In genomic region chr4:83629945-83630684, GRCh38 we compare ENCODE assay signal across 8 cellular contexts.
DNase-seq lines count a peak whose midpoint lies in the region; ATAC-seq and TF ChIP-seq lines count a peak whose summit lies in the region.

No MANE protein-coding gene starts in this region.

- intact Hi-C loops in right lobe of liver (cut with DNase I), result loop anchor here in 1 of 2 donors (10.0 kb wide), 1 partner anchor 125 kb away; no protein-coding TSS in a partner anchor

- TF ChIP-seq CTCF in AG10803 (conservative IDR thresholded peaks at IDR 0.05; ENCODE audit: low read length), result no peak
- TF ChIP-seq CTCF in cardiac fibroblast (IDR thresholded peaks at IDR 0.05; ENCODE audit: low read depth, low read length), result no peak
- TF ChIP-seq CTCF in right lobe of liver (IDR thresholded peaks at IDR 0.05), result no peak

- H3K27me3 ChIP-seq in right lobe of liver, result no peaks in the 10 kb centered on the region

- H3K36me3 ChIP-seq in right lobe of liver, result no peaks in the 10 kb centered on the region

- no peaks in the 10 kb centered on the region for H3K9me3 ChIP-seq in right lobe of liver

- no peak overlapping the region for H3K27ac ChIP-seq in right lobe of liver

- no peak overlapping the region for H3K4me3 ChIP-seq in AG10803 (ENCODE audit: low read length)
- no peak overlapping the region for H3K4me3 ChIP-seq in cardiac fibroblast (replicated peaks in 1 of 2; ENCODE audit: low read depth in 2 of 2, low read length in 2 of 2)
- no peak overlapping the region for H3K4me3 ChIP-seq in right lobe of liver

- peak; percentile 73 for DNase-seq in AG10803 (ENCODE audit: low read depth)
- DNase-seq in M059J (ENCODE audit: low read depth), result peak; percentile 36
- DNase-seq in cardiac fibroblast (ENCODE audit: low read depth in 2 of 2), result peak; percentile 58 to 82
- peak in 1 of 3 donors; percentile 30 for DNase-seq in right lobe of liver
- DNase-seq in NCI-H345 (lab: John Stamatoyannopoulos, UW), result no peak
- DNase-seq in COLO829 (ENCODE audit: low spot score), result no peak

- WGBS in right lobe of liver (ENCODE audit: insufficient coverage, low coverage, low lambda C conversion rate, missing lambda C conversion rate), result 39% methylated on average over 5 of the region's 6 CpGs

- TF ChIP-seq POLR2A in right lobe of liver (IDR thresholded peaks at IDR 0.05), result no peak

- no peaks in the 10 kb centered on the region for H3K4me1 ChIP-seq in right lobe of liver

- ATAC-seq in right lobe of liver, result peak; percentile 75 to 95 (median 82)
- ATAC-seq in GM18498 (IDR thresholded peaks at IDR 0.05; ENCODE audit: unreplicated experiment), result no peak
- no peak for ATAC-seq in GM21576 (IDR thresholded peaks at IDR 0.05; ENCODE audit: unreplicated experiment)

Comparison
In these comparisons a context has a peak if more than half of its experiments do, and no peak if none do; other contexts are left out.
1. DNase-seq: peak in AG10803 (single experiment), M059J (single experiment) and cardiac fibroblast (2 of 2); none in NCI-H345 (single experiment) and COLO829 (single experiment).
2. ATAC-seq: peak in right lobe of liver (4 of 4); none in GM18498 (single experiment) and GM21576 (single experiment).